Comparison of ENCODE assay signal across 12 cellular contexts in genomic region chr19:40366697-40367561, GRCh38. TPM values are rescaled to one million over a fixed set of nuclear protein-coding genes. Genes with fewer than 3 reads are reported as not detected.
DNase-seq lines count a peak whose midpoint lies in the region; ATAC-seq and TF ChIP-seq lines count a peak whose summit lies in the region.
"Had no signal": no experiment of that assay in that cellular context is flagged by ENCODE, and none has a peak within 500 bp of the region (broad histone marks: within the 10 kb centered on the region; RNA-seq: fewer than 3 reads in every experiment).

No MANE protein-coding gene starts in this region.

- no peak overlapping the region for H3K4me3 Mint-ChIP-seq in effector memory CD8-positive, alpha-beta T cell
- no peak overlapping the region for H3K4me3 Mint-ChIP-seq in stimulated activated memory B cell treated with anti-CD40 and anti-IgM and Interleukin-4, amounts not matched to agents 10 μg/mL and 1 μg/mL and 100 μg/mL, for 72 hours

- H3K36me3 ChIP-seq in cardiac muscle cell = peaks cover 36% of the 10 kb centered on the region
- peaks cover 51% of the 10 kb centered on the region for H3K36me3 ChIP-seq in lower lobe of right lung
- H3K36me3 ChIP-seq in upper lobe of right lung = peaks cover 50% of the 10 kb centered on the region
- peaks cover 0 to 58% (median 34%) of the 10 kb centered on the region in 6 donors for H3K36me3 ChIP-seq in spleen

- intact Hi-C loops in cardiac septum (cut with DNase I) (no loop called here), lower lobe of right lung (cut with DNase I) (no loop called here), upper lobe of right lung (cut with DNase I) (no loop called here), spleen (cut with DNase I; ENCODE audit: low total_unique reads) (no loop called here)

- H3K36me3 Mint-ChIP-seq in effector memory CD8-positive, alpha-beta T cell (ENCODE audit: insufficient read depth) = peaks cover 18% of the 10 kb centered on the region
- peaks cover 24% of the 10 kb centered on the region for H3K36me3 Mint-ChIP-seq in stimulated activated memory B cell treated with anti-CD40 and anti-IgM and Interleukin-4, amounts not matched to agents 10 μg/mL and 1 μg/mL and 100 μg/mL, for 72 hours

- H3K4me1 ChIP-seq in cardiac muscle cell (ENCODE audit: low read depth) (peaks cover 18% of the 10 kb centered on the region), lower lobe of right lung (peaks cover 39% of the 10 kb centered on the region), upper lobe of right lung (peaks cover 8% of the 10 kb centered on the region), spleen (peaks cover 0 to 57% (median 21%) of the 10 kb centered on the region in 6 donors)

- ATAC-seq in lower lobe of right lung = peak; percentile 66 to 68
- peak; percentile 75 for ATAC-seq in upper lobe of right lung
- ATAC-seq in effector memory CD8-positive, alpha-beta T cell (replicated peaks) = no peak
- ATAC-seq in stimulated activated memory B cell treated with anti-CD40 and anti-IgM and Interleukin-4, amounts not matched to agents 10 μg/mL and 1 μg/mL and 100 μg/mL, for 72 hours = no peak

- no peak for TF ChIP-seq POLR2A in spleen (IDR thresholded peaks at IDR 0.05)

- no peaks in the 10 kb centered on the region for H3K9me3 Mint-ChIP-seq in effector memory CD8-positive, alpha-beta T cell
- no peaks in the 10 kb centered on the region for H3K9me3 Mint-ChIP-seq in stimulated activated memory B cell treated with anti-CD40 and anti-IgM and Interleukin-4, amounts not matched to agents 10 μg/mL and 1 μg/mL and 100 μg/mL, for 72 hours

- H3K9me3 ChIP-seq in cardiac muscle cell (ENCODE audit: low read depth) (no peaks in the 10 kb centered on the region), lower lobe of right lung (no peaks in the 10 kb centered on the region), upper lobe of right lung (no peaks in the 10 kb centered on the region), spleen (no peaks in the 10 kb centered on the region)

- TF ChIP-seq CTCF in cardiac muscle cell (IDR thresholded peaks at IDR 0.05; ENCODE audit: low read depth, low read length) (no peak), lower lobe of right lung (IDR thresholded peaks at IDR 0.05) (no peak), upper lobe of right lung (IDR thresholded peaks at IDR 0.05) (no peak), spleen (IDR thresholded peaks at IDR 0.05 in 8 of 11, conservative IDR thresholded peaks at IDR 0.05 in 3 of 11) (no peak)

- DNase-seq in cardiac muscle cell (ENCODE audit: low read depth in 1 of 2, low spot score in 1 of 2) (peak; percentile 36 to 88), cardiac septum (ENCODE audit: low spot score) (no peak), caudate nucleus (lab: John Stamatoyannopoulos, UW) (peak in 48 of 61 donors; percentile 11 to 91 (median 46)), lower lobe of right lung (peak; percentile 79), upper lobe of right lung (peak; percentile 82), spleen (no peak)
- no peak for DNase-seq in effector memory CD8-positive, alpha-beta T cell
- DNase-seq: dermis blood vessel endothelial cell; NCI-H2029; SIG-M5; stimulated activated naive CD4-positive, alpha-beta T cell treated with Interleukin-2 at 50 U/mL for 16 hours had no signal

- H3K27me3 ChIP-seq in cardiac muscle cell (no peaks in the 10 kb centered on the region), lower lobe of right lung (ENCODE audit: low read depth) (no peaks in the 10 kb centered on the region), upper lobe of right lung (no peaks in the 10 kb centered on the region), spleen (replicated peaks in 1 of 7) (no peaks in the 10 kb centered on the region)

- no peaks in the 10 kb centered on the region for H3K27me3 Mint-ChIP-seq in effector memory CD8-positive, alpha-beta T cell
- H3K27me3 Mint-ChIP-seq in stimulated activated memory B cell treated with anti-CD40 and anti-IgM and Interleukin-4, amounts not matched to agents 10 μg/mL and 1 μg/mL and 100 μg/mL, for 72 hours = no peaks in the 10 kb centered on the region

- peak overlapping the region; percentile 41 for H3K4me3 ChIP-seq in cardiac muscle cell
- H3K4me3 ChIP-seq in lower lobe of right lung = peak overlapping the region; percentile 49
- H3K4me3 ChIP-seq in upper lobe of right lung = peak overlapping the region; percentile 47
- H3K4me3 ChIP-seq in spleen = peak overlapping the region in 2 of 8 donors; percentile 38 to 60

- H3K27ac ChIP-seq in cardiac muscle cell = peak overlapping the region; percentile 89
- no peak overlapping the region for H3K27ac ChIP-seq in caudate nucleus (ENCODE audit: low read depth, low read length)
- H3K27ac ChIP-seq in lower lobe of right lung = peak overlapping the region; percentile 60
- peak overlapping the region; percentile 24 for H3K27ac ChIP-seq in upper lobe of right lung
- peak overlapping the region in 2 of 8 donors; percentile 76 for H3K27ac ChIP-seq in spleen

- no peak overlapping the region for H3K27ac Mint-ChIP-seq in effector memory CD8-positive, alpha-beta T cell
- H3K27ac Mint-ChIP-seq in stimulated activated memory B cell treated with anti-CD40 and anti-IgM and Interleukin-4, amounts not matched to agents 10 μg/mL and 1 μg/mL and 100 μg/mL, for 72 hours = no peak overlapping the region

- WGBS in spleen, 5 donors = 81 to 92% (median 87%) methylated on average over 18 to 27 of the region's 27 CpGs

- peaks cover 9 to 20% of the 10 kb centered on the region in 2 donors for H3K4me1 Mint-ChIP-seq in effector memory CD8-positive, alpha-beta T cell (ENCODE audit: low read depth in 2 of 2)
- H3K4me1 Mint-ChIP-seq in stimulated activated memory B cell treated with anti-CD40 and anti-IgM and Interleukin-4, amounts not matched to agents 10 μg/mL and 1 μg/mL and 100 μg/mL, for 72 hours = peaks cover 16% of the 10 kb centered on the region

RNA-seq across cellular contexts. Expression of gene PLD3, which starts 18.4 kb away (rescaled TPM):
- total RNA-seq in cardiac muscle cell (833 and 875 TPM in 2 replicates), cardiac septum (163 TPM), lower lobe of right lung (355 TPM), upper lobe of right lung (432 TPM), spleen (100 to 1,000 TPM; 187 to 589 (median 326) TPM)
- polyA plus RNA-seq in cardiac muscle cell (827 and 866 TPM in 2 replicates), spleen (100 to 1,000 TPM in 1 of 3 donors, 10 to 100 TPM in 2; 61.3 to 120 (median 81.6) TPM)

RNA-seq across cellular contexts. Expression of gene C19orf47, which starts 18.7 kb away (rescaled TPM):
- total RNA-seq in cardiac muscle cell (16.4 and 35.7 TPM in 2 replicates), cardiac septum (135 TPM), lower lobe of right lung (15.7 TPM), upper lobe of right lung (16.1 TPM), spleen (10 to 100 TPM; 10.2 to 21.9 (median 13.2) TPM)
- polyA plus RNA-seq in cardiac muscle cell (20.3 and 21.2 TPM in 2 replicates), spleen (10 to 100 TPM in 1 of 3 donors, 1 to 10 TPM in 2; 8.2 to 14.7 (median 8.5) TPM)

RNA-seq across cellular contexts. Expression of gene HIPK4, which starts 23.1 kb away (rescaled TPM):
- total RNA-seq in cardiac muscle cell (0.12 and 0.18 TPM in 2 replicates), cardiac septum (0.08 TPM), lower lobe of right lung (0.21 TPM), upper lobe of right lung (0.64 TPM), spleen (under 1 TPM in 1 of 7 donors, not detected in 6; 0.19 TPM)
- polyA plus RNA-seq in cardiac muscle cell (0.14 and 1.7 TPM in 2 replicates), spleen (under 1 TPM in 1 of 3 donors, not detected in 2; 0.08 TPM)

RNA-seq across cellular contexts. Expression of gene PRX, which starts 46.2 kb away (rescaled TPM):
- total RNA-seq in cardiac muscle cell = 4.3 and 9.1 TPM in 2 replicates
- 2.3 and 4.1 TPM in 2 replicates for polyA plus RNA-seq in cardiac muscle cell
- 3.5 TPM for total RNA-seq in cardiac septum
- 51.5 TPM for total RNA-seq in lower lobe of right lung
- 36.2 TPM for total RNA-seq in upper lobe of right lung
- 1 to 10 TPM; 1.7 to 3.4 (median 3.0) TPM for total RNA-seq in spleen
- polyA plus RNA-seq in spleen = 1 to 10 TPM in 1 of 3 donors, under 1 TPM in 2; 0.50 to 1.8 (median 0.56) TPM

RNA-seq across cellular contexts. Expression of gene SERTAD1, which starts 58.9 kb away (rescaled TPM):
- total RNA-seq in cardiac muscle cell (14.4 and 18.8 TPM in 2 replicates), cardiac septum (16.7 TPM), lower lobe of right lung (17.6 TPM), upper lobe of right lung (22.1 TPM), spleen (10 to 100 TPM in 6 of 7 donors, 1 to 10 TPM in 1; 9.8 to 19.7 (median 13.2) TPM)
- polyA plus RNA-seq in cardiac muscle cell (18.2 and 19.5 TPM in 2 replicates), spleen (10 to 100 TPM in 1 of 3 donors, 1 to 10 TPM in 2; 8.5 to 14.9 (median 9.4) TPM)

Comparison
In these comparisons a context has a peak if more than half of its experiments do, and no peak if none do; other contexts are left out.
1. DNase-seq: peak in cardiac muscle cell (2 of 2), caudate nucleus (48 of 61), lower lobe of right lung (single experiment) and upper lobe of right lung (single experiment); none in cardiac septum (single experiment), effector memory CD8-positive, alpha-beta T cell (0 of 3) and spleen (single experiment).
2. ATAC-seq: peak in lower lobe of right lung (2 of 2) and upper lobe of right lung (single experiment); none in effector memory CD8-positive, alpha-beta T cell (single experiment) and stimulated activated memory B cell treated with anti-CD40 and anti-IgM and Interleukin-4, amounts not matched to agents 10 μg/mL and 1 μg/mL and 100 μg/mL, for 72 hours (single experiment).